In genomic region chr6:106629103-106629858, GRCh38 we compare ENCODE assay signal across 8 cellular contexts. TPM values are rescaled to one million over a fixed set of nuclear protein-coding genes. Genes with fewer than 3 reads are reported as not detected.
DNase-seq lines count a peak whose midpoint lies in the region; ATAC-seq and TF ChIP-seq lines count a peak whose summit lies in the region.

TSS of gene QRSL1 (plus strand) at chr6:106629578. CDS start at chr6:106629682, 104 bp downstream.
TSS of gene RTN4IP1 (minus strand) at chr6:106629498. CDS start at chr6:106629021, 477 bp downstream.

- H3K9ac ChIP-seq in ES-I3 (ENCODE audit: low read depth, low read length), result peak within 1 kb of the TSS; percentile 98
- H3K9ac ChIP-seq in Loucy (ENCODE audit: low read depth, low read length, poor library complexity, severe bottlenecking), result peak within 1 kb of the TSS; percentile 83
- peak within 1 kb of the TSS; percentile 80 for H3K9ac ChIP-seq in neural cell (ENCODE audit: low read length)

- H3K9me2 ChIP-seq in Loucy (replicated peaks; ENCODE audit: low read depth, low read length), result no peaks in the 10 kb centered on the region
- no peaks in the 10 kb centered on the region for H3K9me2 ChIP-seq in neural cell (ENCODE audit: insufficient read depth, low read length)

- H3K9me3 Mint-ChIP-seq in stimulated activated naive CD8-positive, alpha-beta T cell treated with anti-CD3 and anti-CD28 coated beads, Interleukin-15, amount 100 ng/mL, for 72 hours, result no peaks in the 10 kb centered on the region

- no peaks in the 10 kb centered on the region for H3K27me3 Mint-ChIP-seq in stimulated activated naive CD8-positive, alpha-beta T cell treated with anti-CD3 and anti-CD28 coated beads, Interleukin-15, amount 100 ng/mL, for 72 hours

- H2AFZ ChIP-seq in Loucy (ENCODE audit: low read length) (peak within 1 kb of the TSS; percentile 82), neural cell (ENCODE audit: low read depth, low read length) (peak within 1 kb of the TSS; percentile 91)

- H3K4me3 Mint-ChIP-seq in stimulated activated naive CD8-positive, alpha-beta T cell treated with anti-CD3 and anti-CD28 coated beads, Interleukin-15, amount 100 ng/mL, for 72 hours, result peak within 1 kb of the TSS; percentile 90 to 94

- H3K27me3 ChIP-seq in H7 (ENCODE audit: control insufficient read depth, insufficient read depth, low read length) (no peaks in the 10 kb centered on the region), Loucy (ENCODE audit: insufficient read depth, low read length, poor library complexity, severe bottlenecking) (no peaks in the 10 kb centered on the region), neural cell (ENCODE audit: insufficient read depth, low read depth, low read length) (no peaks in the 10 kb centered on the region)

- no peaks in the 10 kb centered on the region for H3K4me1 ChIP-seq in ES-I3 (ENCODE audit: insufficient read depth, low read length)
- H3K4me1 ChIP-seq in Loucy (ENCODE audit: insufficient read depth, low read length, poor library complexity, severe bottlenecking), result peaks cover 13% of the 10 kb centered on the region

- H3K4me1 Mint-ChIP-seq in stimulated activated naive CD8-positive, alpha-beta T cell treated with anti-CD3 and anti-CD28 coated beads, Interleukin-15, amount 100 ng/mL, for 72 hours, result peaks cover 22% of the 10 kb centered on the region

- TF ChIP-seq CTCF in Loucy (conservative IDR thresholded peaks at IDR 0.05; ENCODE audit: low read length) (no peak), neural cell (IDR thresholded peaks at IDR 0.05; ENCODE audit: poor library complexity, severe bottlenecking) (no peak)

- no peaks in the 10 kb centered on the region for H3F3A ChIP-seq in Loucy (ENCODE audit: low read depth)
- H3F3A ChIP-seq in neural cell (ENCODE audit: insufficient read depth, low read length, poor library complexity, severe bottlenecking), result no peaks in the 10 kb centered on the region

- H3K79me2 ChIP-seq in Loucy (ENCODE audit: insufficient read depth, low read length) (peaks cover 59% of the 10 kb centered on the region), neural cell (replicated peaks; ENCODE audit: insufficient read depth, low read length) (peaks cover 23% of the 10 kb centered on the region)

- H3K36me3 ChIP-seq in ES-I3 (ENCODE audit: insufficient read depth, low read length) (no peaks in the 10 kb centered on the region), H7 (replicated peaks; ENCODE audit: control insufficient read depth, insufficient read depth, low read length) (no peaks in the 10 kb centered on the region; the same call in 1 of the 2 replicates), Loucy (ENCODE audit: insufficient read depth, low read length) (no peaks in the 10 kb centered on the region), neural cell (ENCODE audit: insufficient read depth, low read length) (no peaks in the 10 kb centered on the region)

- H3K27ac Mint-ChIP-seq in stimulated activated naive CD8-positive, alpha-beta T cell treated with anti-CD3 and anti-CD28 coated beads, Interleukin-15, amount 100 ng/mL, for 72 hours, result peak within 1 kb of the TSS; percentile 98

- peak within 1 kb of the TSS; percentile 91 for H3K4me3 ChIP-seq in H7 (ENCODE audit: insufficient read depth, low read depth, low read length)
- H3K4me3 ChIP-seq in Loucy (ENCODE audit: low read length, poor library complexity, severe bottlenecking), result peak within 1 kb of the TSS; percentile 86
- H3K4me3 ChIP-seq in neural cell (ENCODE audit: low read length), result peak within 1 kb of the TSS; percentile 87

- TF ChIP-seq EP300 in neural cell (conservative IDR thresholded peaks at IDR 0.05; ENCODE audit: poor library complexity, severe bottlenecking), result no peak

- H4K20me1 ChIP-seq in Loucy (ENCODE audit: insufficient read depth, low read length, poor library complexity, severe bottlenecking) (no peaks in the 10 kb centered on the region), neural cell (ENCODE audit: insufficient read depth) (no peaks in the 10 kb centered on the region)

- peak; percentile 98 for ATAC-seq in stimulated activated naive CD8-positive, alpha-beta T cell treated with anti-CD3 and anti-CD28 coated beads, Interleukin-15, amount 100 ng/mL, for 72 hours

- TF ChIP-seq RAD21 in neural cell (conservative IDR thresholded peaks at IDR 0.05), result no peak

- peak within 1 kb of the TSS; percentile 98 for H3K4me2 ChIP-seq in Loucy (ENCODE audit: low read depth, low read length, poor library complexity, severe bottlenecking)
- H3K4me2 ChIP-seq in neural cell (ENCODE audit: low read length), result peak within 1 kb of the TSS; percentile 81

- H3K9me3 ChIP-seq in ES-I3 (ENCODE audit: control insufficient read depth, insufficient read depth, low read length), result no peaks in the 10 kb centered on the region
- H3K9me3 ChIP-seq in Loucy (ENCODE audit: insufficient read depth, low read depth, low read length), result no peaks in the 10 kb centered on the region
- no peaks in the 10 kb centered on the region for H3K9me3 ChIP-seq in neural cell (ENCODE audit: low read length)

- peak; percentile 97 for DNase-seq in H7
- peak; percentile 90 to 92 for DNase-seq in SHP77 (lab: John Stamatoyannopoulos, UW)
- DNase-seq in activated effector memory CD4-positive, alpha-beta T cell treated with anti-CD3 and anti-CD28 coated beads, Interleukin-2, amount 50 U/mL, for 16 hours, result peak; percentile 92
- DNase-seq in fibroblast of the conjunctiva (ENCODE audit: low read depth), result peak; percentile 77
- peak; percentile 85 to 91 for DNase-seq in stimulated activated naive CD8-positive, alpha-beta T cell treated with anti-CD3 and anti-CD28 coated beads, Interleukin-15, amount 100 ng/mL, for 72 hours

- peak within 1 kb of the TSS; percentile 73 for H3K27ac ChIP-seq in neural cell (ENCODE audit: low read length)

TF ChIP-seq in neural cell, 6 proteins besides CTCF, POLR2A, EP300 and RAD21:
- TF ChIP-seq, protein P1, sequence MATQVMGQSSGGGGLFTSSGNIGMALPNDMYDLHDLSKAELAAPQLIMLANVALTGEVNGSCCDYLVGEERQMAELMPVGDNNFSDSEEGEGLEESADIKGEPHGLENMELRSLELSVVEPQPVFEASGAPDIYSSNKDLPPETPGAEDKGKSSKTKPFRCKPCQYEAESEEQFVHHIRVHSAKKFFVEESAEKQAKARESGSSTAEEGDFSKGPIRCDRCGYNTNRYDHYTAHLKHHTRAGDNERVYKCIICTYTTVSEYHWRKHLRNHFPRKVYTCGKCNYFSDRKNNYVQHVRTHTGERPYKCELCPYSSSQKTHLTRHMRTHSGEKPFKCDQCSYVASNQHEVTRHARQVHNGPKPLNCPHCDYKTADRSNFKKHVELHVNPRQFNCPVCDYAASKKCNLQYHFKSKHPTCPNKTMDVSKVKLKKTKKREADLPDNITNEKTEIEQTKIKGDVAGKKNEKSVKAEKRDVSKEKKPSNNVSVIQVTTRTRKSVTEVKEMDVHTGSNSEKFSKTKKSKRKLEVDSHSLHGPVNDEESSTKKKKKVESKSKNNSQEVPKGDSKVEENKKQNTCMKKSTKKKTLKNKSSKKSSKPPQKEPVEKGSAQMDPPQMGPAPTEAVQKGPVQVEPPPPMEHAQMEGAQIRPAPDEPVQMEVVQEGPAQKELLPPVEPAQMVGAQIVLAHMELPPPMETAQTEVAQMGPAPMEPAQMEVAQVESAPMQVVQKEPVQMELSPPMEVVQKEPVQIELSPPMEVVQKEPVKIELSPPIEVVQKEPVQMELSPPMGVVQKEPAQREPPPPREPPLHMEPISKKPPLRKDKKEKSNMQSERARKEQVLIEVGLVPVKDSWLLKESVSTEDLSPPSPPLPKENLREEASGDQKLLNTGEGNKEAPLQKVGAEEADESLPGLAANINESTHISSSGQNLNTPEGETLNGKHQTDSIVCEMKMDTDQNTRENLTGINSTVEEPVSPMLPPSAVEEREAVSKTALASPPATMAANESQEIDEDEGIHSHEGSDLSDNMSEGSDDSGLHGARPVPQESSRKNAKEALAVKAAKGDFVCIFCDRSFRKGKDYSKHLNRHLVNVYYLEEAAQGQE (IDR thresholded peaks at IDR 0.05; ENCODE audit: borderline replicate concordance), result peak; percentile 86
- no peak for TF ChIP-seq EZH2 (IDR thresholded peaks at IDR 0.05; ENCODE audit: borderline replicate concordance, insufficient read depth, low read length, poor library complexity, severe bottlenecking)
- peak; percentile 58 for TF ChIP-seq POLR2AphosphoS5 (IDR thresholded peaks at IDR 0.05)
- TF ChIP-seq SMC3 (conservative IDR thresholded peaks at IDR 0.05; ENCODE audit: poor library complexity), result peak; percentile 14
- TF ChIP-seq TAF1 (IDR thresholded peaks at IDR 0.05; ENCODE audit: low read depth), result peak; percentile 75
- TF ChIP-seq MXI1 (conservative IDR thresholded peaks at IDR 0.05; ENCODE audit: poor library complexity, severe bottlenecking), result peak; percentile 98

RNA-seq across cellular contexts. Expression of gene QRSL1, which starts in this region (rescaled TPM):
- total RNA-seq in H7 (2014; rRNA removed; shearing (Covaris generic)), result 21.5 and 30.2 TPM in 2 replicates
- polyA plus RNA-seq in neural cell, result 19.8 and 20.0 TPM in 2 replicates
- polyA minus RNA-seq in neural cell, result 21.9 and 27.0 TPM in 2 replicates

RNA-seq across cellular contexts. Expression of gene RTN4IP1, which starts in this region (rescaled TPM):
- total RNA-seq in H7 (2014; rRNA removed; shearing (Covaris generic)), result 17.6 and 18.4 TPM in 2 replicates
- polyA plus RNA-seq in neural cell, result 8.1 and 8.5 TPM in 2 replicates
- polyA minus RNA-seq in neural cell, result 10.0 and 12.5 TPM in 2 replicates

Comparison
In these comparisons a context has a peak if more than half of its experiments do, and no peak if none do; other contexts are left out.
1. Peak in every context shown above with its lines: DNase-seq, ATAC-seq, H3K4me3 ChIP-seq and H3K27ac ChIP-seq.